ENCODE assay signal across 18 cellular contexts in the genomic region with DNA sequence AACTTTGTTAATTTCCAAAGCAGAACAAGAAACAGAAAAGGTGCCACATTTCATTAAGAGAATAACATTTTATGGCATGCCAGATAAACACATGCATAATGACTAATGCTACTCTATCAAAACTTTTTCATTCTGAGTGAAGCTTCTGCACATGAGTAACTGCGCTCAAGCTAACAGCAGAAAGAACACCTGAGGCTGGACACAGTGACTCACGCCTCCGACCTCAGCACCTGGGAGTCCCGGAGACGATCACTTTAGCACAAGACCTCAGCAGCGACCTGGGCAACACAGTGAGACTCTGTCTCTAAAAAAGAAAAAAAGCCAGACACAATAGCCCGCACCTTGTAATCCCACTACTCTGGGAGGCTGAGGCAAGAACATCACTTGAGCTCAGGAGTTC.
DNase-seq lines count a peak whose midpoint lies in the region; ATAC-seq and TF ChIP-seq lines count a peak whose summit lies in the region.
"Had no signal": no experiment of that assay in that cellular context is flagged by ENCODE, and none has a peak within 500 bp of the region (broad histone marks: within the 10 kb centered on the region; RNA-seq: fewer than 3 reads in every experiment).

No MANE protein-coding gene starts in this region.

- no peaks in the 10 kb centered on the region for H3K9me3 ChIP-seq in RWPE2 (ENCODE audit: severe bottlenecking)
- H3K9me3 ChIP-seq in osteoblast (ENCODE audit: low read depth, low read length), result no peaks in the 10 kb centered on the region

- no peak overlapping the region for H3K27ac Mint-ChIP-seq in stimulated activated effector memory CD8-positive, alpha-beta T cell treated with anti-CD3 and anti-CD28 coated beads, Interleukin-12 subunit alpha, Interleukin-12 subunit beta, amount 100 ng/mL, for 72 hours
- H3K27ac Mint-ChIP-seq: B cell; CD4-positive, alpha-beta T cell had no signal

- peaks cover 8% of the 10 kb centered on the region for H3K4me1 ChIP-seq in RWPE2 (ENCODE audit: insufficient read depth, poor library complexity, severe bottlenecking)
- no peaks in the 10 kb centered on the region for H3K4me1 ChIP-seq in osteoblast (ENCODE audit: insufficient read depth, low read length)

- ATAC-seq in RWPE2 (ENCODE audit: low read depth) (peak; percentile 99), esophagus mucosa (peak; percentile 85)
- ATAC-seq in stimulated activated effector memory CD8-positive, alpha-beta T cell treated with anti-CD3 and anti-CD28 coated beads, Interleukin-12 subunit alpha, Interleukin-12 subunit beta, amount 100 ng/mL, for 72 hours, result no peak
- ATAC-seq: GM12878, HCT116 had no signal

- H3K4me2 ChIP-seq in osteoblast (ENCODE audit: insufficient read depth, low read length), result no peak overlapping the region

- peak; percentile 76 for DNase-seq in HPDE6-E6E7 (ENCODE audit: extremely low spot score)
- DNase-seq in RWPE2 (ENCODE audit: low spot score), result peak; percentile 66
- peak; percentile 27 for DNase-seq in osteoblast (ENCODE audit: insufficient read length, low spot score, missing footprints)
- no peak for DNase-seq in activated T-cell treated with anti-CD3 and anti-CD28 coated beads, Interleukin-2, amount 50 U/mL, for 48 hours
- no peak for DNase-seq in stimulated activated effector memory CD8-positive, alpha-beta T cell treated with anti-CD3 and anti-CD28 coated beads, Interleukin-12 subunit alpha, Interleukin-12 subunit beta, amount 100 ng/mL, for 72 hours (ENCODE audit: low spot score in 2 of 2)
- DNase-seq in activated gamma-delta T cell treated with Interleukin-2 at 50 U/mL for 16 hours, result no peak
- DNase-seq: ACHN; C1 segment of cervical spinal cord; Calu3; CD4-positive, alpha-beta T cell; DMS 273 treated with DMSO at 0.1 percent for 48 hours; DMS79; GM23248 had no signal

- peaks cover 58% of the 10 kb centered on the region for H3K36me3 Mint-ChIP-seq in stimulated activated effector memory CD8-positive, alpha-beta T cell treated with anti-CD3 and anti-CD28 coated beads, Interleukin-12 subunit alpha, Interleukin-12 subunit beta, amount 100 ng/mL, for 72 hours

- H3K27me3 ChIP-seq in RWPE2 (ENCODE audit: insufficient read depth, poor library complexity, severe bottlenecking), result no peaks in the 10 kb centered on the region
- no peaks in the 10 kb centered on the region for H3K27me3 ChIP-seq in osteoblast (ENCODE audit: insufficient read depth, low read length)

- H3K27ac ChIP-seq in RWPE2 (ENCODE audit: poor library complexity, severe bottlenecking) (no peak overlapping the region), osteoblast (ENCODE audit: low read depth, low read length) (no peak overlapping the region)
- H3K27ac ChIP-seq: GM23248, HL-60 had no signal

- H3K79me2 ChIP-seq in osteoblast (ENCODE audit: insufficient read depth, low read length), result no peaks in the 10 kb centered on the region

- no peaks in the 10 kb centered on the region for H4K20me1 ChIP-seq in osteoblast (ENCODE audit: insufficient read depth, low read length)

- no peaks in the 10 kb centered on the region for H3K4me1 Mint-ChIP-seq in stimulated activated effector memory CD8-positive, alpha-beta T cell treated with anti-CD3 and anti-CD28 coated beads, Interleukin-12 subunit alpha, Interleukin-12 subunit beta, amount 100 ng/mL, for 72 hours

- H3K36me3 ChIP-seq in RWPE2 (ENCODE audit: low read depth) (peaks cover 12% of the 10 kb centered on the region), osteoblast (ENCODE audit: insufficient read depth, low read length) (peaks cover 5% of the 10 kb centered on the region)

- no peaks in the 10 kb centered on the region for H3K9me3 Mint-ChIP-seq in stimulated activated effector memory CD8-positive, alpha-beta T cell treated with anti-CD3 and anti-CD28 coated beads, Interleukin-12 subunit alpha, Interleukin-12 subunit beta, amount 100 ng/mL, for 72 hours
- H3K9me3 Mint-ChIP-seq: CD4-positive, alpha-beta T cell had no signal

- H3K4me3 Mint-ChIP-seq in stimulated activated effector memory CD8-positive, alpha-beta T cell treated with anti-CD3 and anti-CD28 coated beads, Interleukin-12 subunit alpha, Interleukin-12 subunit beta, amount 100 ng/mL, for 72 hours, result no peak overlapping the region
- H3K4me3 Mint-ChIP-seq: B cell; CD4-positive, alpha-beta T cell had no signal

- TF ChIP-seq CTCF in RWPE2 (IDR thresholded peaks at IDR 0.05; ENCODE audit: poor library complexity, severe bottlenecking) (no peak), osteoblast (IDR thresholded peaks at IDR 0.05; ENCODE audit: extremely low read depth, low read depth, low read length) (no peak)

- no peak overlapping the region for H2AFZ ChIP-seq in osteoblast (ENCODE audit: low read length)
- H2AFZ ChIP-seq: GM23248 had no signal

- H3K4me3 ChIP-seq in RWPE2 (ENCODE audit: severe bottlenecking) (no peak overlapping the region), osteoblast (ENCODE audit: insufficient read depth, low read length) (no peak overlapping the region)
- H3K4me3 ChIP-seq: GM12878, GM23248 had no signal

Comparison
In these comparisons a context has a peak if more than half of its experiments do, and no peak if none do; other contexts are left out.
1. DNase-seq: peak in HPDE6-E6E7 (single experiment), RWPE2 (single experiment) and osteoblast (single experiment); none in activated T-cell treated with anti-CD3 and anti-CD28 coated beads, Interleukin-2, amount 50 U/mL, for 48 hours (0 of 2), stimulated activated effector memory CD8-positive, alpha-beta T cell treated with anti-CD3 and anti-CD28 coated beads, Interleukin-12 subunit alpha, Interleukin-12 subunit beta, amount 100 ng/mL, for 72 hours (0 of 2) and activated gamma-delta T cell treated with Interleukin-2 at 50 U/mL for 16 hours (single experiment).